In the genomic region with DNA sequence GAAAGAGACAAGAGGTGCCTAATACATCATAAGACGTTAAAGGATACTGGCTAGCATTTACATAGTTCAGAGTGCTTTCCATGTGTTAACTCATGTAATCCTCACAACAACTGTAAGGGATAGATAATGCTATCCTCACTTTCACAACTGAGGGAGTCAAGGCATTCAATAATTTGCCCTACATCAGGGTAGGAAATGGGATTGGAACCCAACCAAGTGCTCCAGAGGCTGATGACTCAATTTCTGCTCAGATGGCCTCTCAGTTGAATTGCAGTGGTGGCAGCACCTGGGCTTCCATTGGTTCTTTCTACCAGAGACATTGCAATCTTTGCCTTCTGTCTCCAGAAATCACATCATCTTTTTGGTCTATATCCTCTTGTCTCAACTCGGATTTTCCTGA, we compare ENCODE assay signal across 14 cellular contexts.
DNase-seq lines count a peak whose midpoint lies in the region; TF ChIP-seq lines count a peak whose summit lies in the region.
"Had no signal": no experiment of that assay in that cellular context is flagged by ENCODE, and none has a peak within 500 bp of the region (broad histone marks: within the 10 kb centered on the region; RNA-seq: fewer than 3 reads in every experiment).

No MANE protein-coding gene starts in this region.

- TF ChIP-seq POLR2A in spleen (IDR thresholded peaks at IDR 0.05) (no peak), vagina (IDR thresholded peaks at IDR 0.05) (no peak)

- H3K4me2 ChIP-seq in mammary epithelial cell (ENCODE audit: insufficient read depth, low read depth, low read length), result no peak overlapping the region
- H3K4me2 ChIP-seq: GM23338, PC-9 had no signal

- intact Hi-C loops in mammary epithelial cell (cut with micrococcal nuclease), result no loop called here
- intact Hi-C loops in spleen (cut with DNase I; ENCODE audit: low total_unique reads), result no loop called here
- intact Hi-C loops in vagina (cut with DNase I), result no loop called here

- H4K20me1 ChIP-seq in mammary epithelial cell (ENCODE audit: insufficient read depth, low read length), result no peaks in the 10 kb centered on the region

- H3K27me3 ChIP-seq in mammary epithelial cell (ENCODE audit: insufficient read depth, low read length) (no peaks in the 10 kb centered on the region), spleen (replicated peaks in 1 of 7) (no peaks in the 10 kb centered on the region), vagina (no peaks in the 10 kb centered on the region)

- H3K4me1 ChIP-seq in mammary epithelial cell (ENCODE audit: insufficient read depth, low read length), result no peaks in the 10 kb centered on the region
- H3K4me1 ChIP-seq in spleen, result peaks cover 0 to 14% (median 6%) of the 10 kb centered on the region in 6 donors
- H3K4me1 ChIP-seq in vagina, result no peaks in the 10 kb centered on the region

- BruUV-seq in mammary epithelial cell (replicated peaks; lab: Mats Ljungman, UMichigan), result no TSS peak

- WGBS in mammary epithelial cell (ENCODE audit: low coverage, missing lambda C conversion rate), result 46% methylated on average over 2 of the region's 2 CpGs
- WGBS in spleen, 5 donors, result 77 to 97% (median 89%) methylated on average over 2 of the region's 2 CpGs

- H3K9me3 ChIP-seq in mammary epithelial cell (replicated peaks; ENCODE audit: insufficient read depth, low read length) (no peaks in the 10 kb centered on the region), spleen (no peaks in the 10 kb centered on the region), vagina (no peaks in the 10 kb centered on the region)

- no peaks in the 10 kb centered on the region for H3K36me3 ChIP-seq in mammary epithelial cell (ENCODE audit: insufficient read depth, low read length)
- H3K36me3 ChIP-seq in spleen, result no peaks in the 10 kb centered on the region
- no peaks in the 10 kb centered on the region for H3K36me3 ChIP-seq in vagina

- H2AFZ ChIP-seq in mammary epithelial cell (ENCODE audit: low read depth, low read length), result no peak overlapping the region
- H2AFZ ChIP-seq: GM23338, PC-9 had no signal

- dilution Hi-C loops in mammary epithelial cell (cut with HindIII; ENCODE audit: low sequenced_read_pairs), result no loop called here

- DNase-seq in EH (ENCODE audit: low read depth) (peak; percentile 43), HT1080 (ENCODE audit: low read depth) (peak; percentile 62), mammary epithelial cell (peak; percentile 12), glomerular visceral epithelial cell (ENCODE audit: extremely low spot score) (peak; percentile 1), spleen (no peak), vagina (ENCODE audit: extremely low spot score in 2 of 2) (no peak)
- no peak for DNase-seq in effector CD8-positive, alpha-beta T cell (lab: John Stamatoyannopoulos, UW)
- DNase-seq: ACHN, KG1, NCI-H1417 treated with DMSO at 0.1 percent for 48 hours, NCI-H187 treated with DMSO at 0.1 percent for 48 hours, NCI-H526, PC-9 had no signal

- no peak overlapping the region for H3K27ac ChIP-seq in mammary epithelial cell (ENCODE audit: insufficient read depth, low read depth, low read length)
- no peak overlapping the region for H3K27ac ChIP-seq in spleen
- H3K27ac ChIP-seq in vagina, result no peak overlapping the region
- H3K27ac ChIP-seq: PC-9 had no signal

- H3K4me3 ChIP-seq in mammary epithelial cell (replicated peaks in 1 of 3; ENCODE audit: insufficient read depth in 1 of 3, low read depth in 2 of 3, low read length in 3 of 3), result no peak overlapping the region
- H3K4me3 ChIP-seq in spleen, result no peak overlapping the region
- no peak overlapping the region for H3K4me3 ChIP-seq in vagina
- H3K4me3 ChIP-seq: GM23338, PC-9 had no signal

- TF ChIP-seq CTCF in mammary epithelial cell (conservative IDR thresholded peaks at IDR 0.05 in 1 of 2, IDR thresholded peaks at IDR 0.05 in 1 of 2; ENCODE audit: extremely low read depth in 1 of 2, insufficient read depth in 1 of 2, low read depth in 1 of 2, low read length in 2 of 2) (no peak), spleen (IDR thresholded peaks at IDR 0.05 in 8 of 11, conservative IDR thresholded peaks at IDR 0.05 in 3 of 11) (no peak), vagina (IDR thresholded peaks at IDR 0.05) (no peak)

- CTCF ChIA-PET in mammary epithelial cell (lab: Charles Lee; ENCODE audit: low non-redundant PET), result no interaction called here

- in situ Hi-C loops in mammary epithelial cell (cut with MboI; ENCODE audit: low sequenced_read_pairs in 2 of 2), result no loop called here

- H3K79me2 ChIP-seq in mammary epithelial cell (ENCODE audit: insufficient read depth, low read length), result no peaks in the 10 kb centered on the region

- no peak overlapping the region for H3K9ac ChIP-seq in mammary epithelial cell (ENCODE audit: insufficient read depth, low read length)

Comparison
In these comparisons a context has a peak if more than half of its experiments do, and no peak if none do; other contexts are left out.
1. DNase-seq: peak in EH (single experiment), HT1080 (single experiment), mammary epithelial cell (single experiment) and glomerular visceral epithelial cell (single experiment); none in effector CD8-positive, alpha-beta T cell (single experiment), spleen (single experiment) and vagina (0 of 2).